Comparison of ENCODE assay signal across 8 cellular contexts in genomic region chr12:15522574-15523187, GRCh38.
DNase-seq lines count a peak whose midpoint lies in the region; ATAC-seq and TF ChIP-seq lines count a peak whose summit lies in the region.

No MANE protein-coding gene starts in this region.

- peaks cover 8% of the 10 kb centered on the region for H3K4me1 ChIP-seq in OCI-LY1 (ENCODE audit: insufficient read depth, low read length, severe bottlenecking)

- H3K4me2 ChIP-seq in OCI-LY1 (ENCODE audit: low read length) = no peak overlapping the region

- H3K4me3 ChIP-seq in Jurkat, Clone E6-1 (ENCODE audit: low read length) = no peak overlapping the region
- H3K4me3 ChIP-seq in OCI-LY1 (ENCODE audit: low read depth, low read length, poor library complexity, severe bottlenecking) = no peak overlapping the region

- H3K9ac ChIP-seq in OCI-LY1 (ENCODE audit: low read length) = no peak overlapping the region

- H3K9me2 ChIP-seq in OCI-LY1 (ENCODE audit: low read depth, low read length) = no peaks in the 10 kb centered on the region

- no peaks in the 10 kb centered on the region for H3F3A ChIP-seq in OCI-LY1 (ENCODE audit: insufficient read depth, low read length)

- no peaks in the 10 kb centered on the region for H3K9me3 ChIP-seq in OCI-LY1 (ENCODE audit: low read length)

- no peaks in the 10 kb centered on the region for H3K27me3 ChIP-seq in OCI-LY1 (ENCODE audit: insufficient read depth, low read length)

- no peak for ATAC-seq in stimulated activated naive CD8-positive, alpha-beta T cell treated with anti-CD3 and anti-CD28 coated beads, Interleukin-15, Interleukin-2, amounts not matched to agents 100 U/mL and 50 U/mL, for 24 hours
- no peak for ATAC-seq in sciatic nerve

- H3K79me2 ChIP-seq in OCI-LY1 (ENCODE audit: insufficient read depth, low read length) = no peaks in the 10 kb centered on the region

- H3K27ac ChIP-seq in OCI-LY1 (ENCODE audit: low read depth, low read length, poor library complexity, severe bottlenecking) = no peak overlapping the region

- no peaks in the 10 kb centered on the region for H4K20me1 ChIP-seq in OCI-LY1 (ENCODE audit: insufficient read depth, low read length)

- peak; percentile 71 for TF ChIP-seq CTCF in OCI-LY1 (IDR thresholded peaks at IDR 0.05; ENCODE audit: low read length)

- H3K36me3 ChIP-seq in OCI-LY1 (ENCODE audit: insufficient read depth, low read length) = no peaks in the 10 kb centered on the region

- no peak overlapping the region for H2AFZ ChIP-seq in OCI-LY1 (ENCODE audit: low read length)

- DNase-seq in DMS79 (lab: John Stamatoyannopoulos, UW) = peak; percentile 17
- peak; percentile 20 for DNase-seq in Jurkat, Clone E6-1 (ENCODE audit: low read depth, low spot score)
- DNase-seq in epidermal melanocyte (ENCODE audit: insufficient read length, low spot score) = peak; percentile 29
- peak; percentile 75 for DNase-seq in pons (ENCODE audit: low spot score)
- no peak for DNase-seq in stimulated activated naive CD8-positive, alpha-beta T cell treated with anti-CD3 and anti-CD28 coated beads, Interleukin-15, Interleukin-2, amounts not matched to agents 100 U/mL and 50 U/mL, for 24 hours
- DNase-seq in sciatic nerve (ENCODE audit: low spot score) = no peak
- DNase-seq in KG1 (lab: John Stamatoyannopoulos, UW) = no peak

- intact Hi-C loops in sciatic nerve (cut with DNase I) = no loop called here

Comparison
In these comparisons a context has a peak if more than half of its experiments do, and no peak if none do; other contexts are left out.
1. DNase-seq: peak in DMS79 (single experiment), Jurkat, Clone E6-1 (single experiment), epidermal melanocyte (single experiment) and pons (single experiment); none in stimulated activated naive CD8-positive, alpha-beta T cell treated with anti-CD3 and anti-CD28 coated beads, Interleukin-15, Interleukin-2, amounts not matched to agents 100 U/mL and 50 U/mL, for 24 hours (single experiment), sciatic nerve (single experiment) and KG1 (single experiment).